Comparison of ENCODE assay signal across 8 cellular contexts in the genomic region with DNA sequence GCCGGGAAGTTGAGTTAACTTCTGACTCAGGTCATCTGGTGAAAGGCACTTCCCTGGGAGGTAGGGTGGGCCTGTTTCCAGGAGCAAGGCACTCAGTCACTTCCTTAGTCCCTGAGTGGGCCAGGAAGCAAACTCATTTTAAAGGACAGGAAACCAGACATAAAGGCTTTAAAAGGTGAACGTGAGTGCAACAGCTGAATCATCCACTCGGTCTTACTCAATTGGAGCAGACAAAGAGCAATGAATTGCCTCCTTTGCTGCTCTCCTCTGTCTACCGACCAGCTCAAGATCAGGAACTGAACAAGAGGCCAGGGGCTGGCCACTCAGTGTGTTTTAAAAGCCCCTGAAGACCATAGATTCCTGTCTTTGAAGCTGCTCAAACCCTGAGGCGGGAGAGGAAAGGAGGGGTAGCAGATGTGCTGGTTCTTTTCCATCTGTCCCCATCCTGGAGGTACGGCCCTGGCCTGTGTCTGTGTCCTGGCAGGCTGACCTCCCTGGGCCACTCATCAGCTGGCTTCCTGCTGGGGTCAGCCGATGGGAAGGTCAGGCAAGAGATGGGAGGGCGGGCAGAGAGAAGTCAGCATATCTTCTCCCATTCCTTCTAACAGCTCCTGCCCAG.
DNase-seq lines count a peak whose midpoint lies in the region; ATAC-seq and TF ChIP-seq lines count a peak whose summit lies in the region.

No MANE protein-coding gene starts in this region.

- H3K79me2 ChIP-seq in mammary epithelial cell (ENCODE audit: insufficient read depth, low read length), result no peaks in the 10 kb centered on the region

- H3K9ac ChIP-seq in mammary epithelial cell (ENCODE audit: insufficient read depth, low read length), result no peak overlapping the region

- H3K27me3 Mint-ChIP-seq in Calu3 (ENCODE audit: unreplicated experiment), result no peaks in the 10 kb centered on the region

- no TSS peak for BruUV-seq in Calu3 (replicated peaks; lab: Mats Ljungman, UMichigan)
- TSS peak; percentile 66 for BruUV-seq in mammary epithelial cell (replicated peaks; lab: Mats Ljungman, UMichigan)

- no peak for ATAC-seq in GM18498 (IDR thresholded peaks at IDR 0.05; ENCODE audit: unreplicated experiment)

- peak overlapping the region; percentile 75 for H2AFZ ChIP-seq in mammary epithelial cell (ENCODE audit: low read depth, low read length)

- H3K27ac Mint-ChIP-seq in Calu3 (ENCODE audit: unreplicated experiment), result peak overlapping the region; percentile 93

- H3K9me3 ChIP-seq in mammary epithelial cell (replicated peaks; ENCODE audit: insufficient read depth, low read length), result no peaks in the 10 kb centered on the region
- H3K9me3 ChIP-seq in effector memory CD4-positive, alpha-beta T cell (ENCODE audit: control insufficient read depth, low read length), result no peaks in the 10 kb centered on the region

- dilution Hi-C loops in mammary epithelial cell (cut with HindIII; ENCODE audit: low sequenced_read_pairs), result loop anchor here (10.0 kb wide), 1 partner anchor 181 kb away; no protein-coding TSS in a partner anchor

- peak overlapping the region; percentile 8 for H3K4me3 Mint-ChIP-seq in Calu3 (ENCODE audit: low read depth, unreplicated experiment)

- CTCF ChIA-PET in Calu3 (lab: Charles Lee) (interaction anchor here (0.6 to 1.7 kb wide), 8 partner anchors 54 to 204 kb away, joined by 3 to 7 read pairs (median 4); no protein-coding TSS in a partner anchor), mammary epithelial cell (lab: Charles Lee; ENCODE audit: low non-redundant PET) (interaction anchor here (1.0 kb wide), 1 partner anchor 183 kb away, joined by 4 read pairs; no protein-coding TSS in a partner anchor)

- H3K27me3 ChIP-seq in mammary epithelial cell (ENCODE audit: insufficient read depth, low read length), result no peaks in the 10 kb centered on the region
- H3K27me3 ChIP-seq in effector memory CD4-positive, alpha-beta T cell (replicated peaks; ENCODE audit: control insufficient read depth, insufficient read depth, low read length, poor library complexity, severe bottlenecking), result no peaks in the 10 kb centered on the region

- DNase-seq in Calu3, result peak; percentile 77
- DNase-seq in MV-4-11 (lab: John Stamatoyannopoulos, UW), result peak; percentile 81
- peak; percentile 94 for DNase-seq in mammary epithelial cell
- DNase-seq in lung microvascular endothelial cell (ENCODE audit: low read depth in 2 of 2), result peak; percentile 85 to 100
- DNase-seq in ecto neural progenitor cell (ENCODE audit: low spot score), result no peak
- DNase-seq in effector memory CD4-positive, alpha-beta T cell, result no peak
- no peak for DNase-seq in hippocampal formation (lab: John Stamatoyannopoulos, UW)

- H3K36me3 ChIP-seq in mammary epithelial cell (ENCODE audit: insufficient read depth, low read length), result no peaks in the 10 kb centered on the region
- H3K36me3 ChIP-seq in effector memory CD4-positive, alpha-beta T cell (ENCODE audit: control insufficient read depth, insufficient read depth, low read length), result no peaks in the 10 kb centered on the region

- no peaks in the 10 kb centered on the region for H3K9me3 Mint-ChIP-seq in Calu3 (ENCODE audit: low read depth, unreplicated experiment)

- no peak for TF ChIP-seq CTCF in Calu3 (IDR thresholded peaks at IDR 0.05; ENCODE audit: unreplicated experiment)
- TF ChIP-seq CTCF in mammary epithelial cell (conservative IDR thresholded peaks at IDR 0.05 in 1 of 2, IDR thresholded peaks at IDR 0.05 in 1 of 2; ENCODE audit: extremely low read depth in 1 of 2, insufficient read depth in 1 of 2, low read depth in 1 of 2, low read length in 2 of 2), result no peak

- H3K4me1 Mint-ChIP-seq in Calu3 (ENCODE audit: low read depth, unreplicated experiment), result peaks cover 33% of the 10 kb centered on the region

- peak overlapping the region; percentile 45 for H3K4me2 ChIP-seq in mammary epithelial cell (ENCODE audit: insufficient read depth, low read depth, low read length)

- H3K36me3 Mint-ChIP-seq in Calu3 (ENCODE audit: insufficient read depth, unreplicated experiment), result peaks cover 5% of the 10 kb centered on the region

- H3K4me3 ChIP-seq in mammary epithelial cell (replicated peaks in 1 of 3; ENCODE audit: insufficient read depth in 1 of 3, low read depth in 2 of 3, low read length in 3 of 3), result no peak overlapping the region
- H3K4me3 ChIP-seq in effector memory CD4-positive, alpha-beta T cell (ENCODE audit: insufficient read depth, low read depth, low read length, poor library complexity, severe bottlenecking), result no peak overlapping the region

- no peaks in the 10 kb centered on the region for H4K20me1 ChIP-seq in mammary epithelial cell (ENCODE audit: insufficient read depth, low read length)

- intact Hi-C loops in Calu3 (cut with micrococcal nuclease; ENCODE audit: unreplicated experiment) (loop anchor here (2.0 kb wide), 1 partner anchor 125 kb away; no protein-coding TSS in a partner anchor), mammary epithelial cell (cut with micrococcal nuclease) (loop anchor here (2.0 kb wide), 1 partner anchor 53 kb away; no protein-coding TSS in a partner anchor)

- 33% methylated on average over 7 of the region's 8 CpGs for WGBS in mammary epithelial cell (ENCODE audit: low coverage, missing lambda C conversion rate)

- peak overlapping the region; percentile 50 for H3K27ac ChIP-seq in mammary epithelial cell (ENCODE audit: insufficient read depth, low read depth, low read length)
- no peak overlapping the region for H3K27ac ChIP-seq in effector memory CD4-positive, alpha-beta T cell (ENCODE audit: insufficient read depth, low read length, poor library complexity, severe bottlenecking)

- H3K4me1 ChIP-seq in mammary epithelial cell (ENCODE audit: insufficient read depth, low read length), result peaks cover 21% of the 10 kb centered on the region
- no peaks in the 10 kb centered on the region for H3K4me1 ChIP-seq in effector memory CD4-positive, alpha-beta T cell (ENCODE audit: control insufficient read depth, insufficient read depth, low read length, poor library complexity, severe bottlenecking)

- in situ Hi-C loops in mammary epithelial cell (cut with MboI; ENCODE audit: low sequenced_read_pairs in 2 of 2), result no loop called here

Comparison
In these comparisons a context has a peak if more than half of its experiments do, and no peak if none do; other contexts are left out.
1. DNase-seq: peak in Calu3 (single experiment), MV-4-11 (single experiment), mammary epithelial cell (single experiment) and lung microvascular endothelial cell (2 of 2); none in ecto neural progenitor cell (single experiment), effector memory CD4-positive, alpha-beta T cell (0 of 3) and hippocampal formation (0 of 2).